Comparison of ENCODE assay signal across 21 cellular contexts in the genomic region with DNA sequence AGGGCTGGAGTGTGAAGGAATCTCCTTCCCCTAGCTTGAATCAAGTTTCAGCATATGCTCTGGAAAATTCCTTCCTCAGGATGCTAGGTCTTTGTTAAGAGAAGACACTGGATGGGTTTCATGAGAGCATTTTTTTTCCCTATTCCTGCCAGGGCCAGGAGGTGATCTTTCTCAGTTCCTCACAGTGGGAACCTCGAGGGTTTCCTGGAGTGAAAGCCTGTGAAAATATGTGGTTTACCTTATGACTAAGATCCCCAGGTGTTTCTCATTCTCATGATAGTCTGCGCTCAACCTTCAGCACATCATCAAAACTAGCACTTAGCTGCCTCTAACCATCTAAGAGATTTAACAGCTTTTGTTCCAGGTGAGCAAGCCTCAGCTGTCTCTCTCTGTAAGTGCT.
"Had no signal": no experiment of that assay in that cellular context is flagged by ENCODE, and none has a peak within 500 bp of the region (broad histone marks: within the 10 kb centered on the region; RNA-seq: fewer than 3 reads in every experiment).

No MANE protein-coding gene starts in this region.

- H3K27me3 ChIP-seq: cardiac muscle cell, right atrium auricular region, tibial artery, uterus had no signal

- H3K4me1 ChIP-seq: prostate gland, right atrium auricular region, tibial artery, uterus had no signal

- H3K4me3 ChIP-seq: cardiac muscle cell, prostate gland, right atrium auricular region, tibial artery, uterus had no signal

- H3K36me3 Mint-ChIP-seq: activated CD4-positive, alpha-beta memory T cell treated with anti-CD3 and anti-CD28 coated beads for 36 hours; activated naive CD8-positive, alpha-beta T cell treated with anti-CD3 and anti-CD28 coated beads for 36 hours had no signal

- H3K4me1 Mint-ChIP-seq: activated naive CD8-positive, alpha-beta T cell treated with anti-CD3 and anti-CD28 coated beads for 36 hours; activated T-helper 17 cell treated with anti-CD3 and anti-CD28 coated beads, Interleukin-2, amount 50 U/mL, for 72 hours; naive thymus-derived CD8-positive, alpha-beta T cell had no signal

- ATAC-seq: activated T-helper 17 cell treated with anti-CD3 and anti-CD28 coated beads, Interleukin-2, amount 50 U/mL, for 72 hours; effector memory CD8-positive, alpha-beta T cell; naive thymus-derived CD8-positive, alpha-beta T cell; stimulated activated naive CD8-positive, alpha-beta T cell treated with anti-CD3 and anti-CD28 coated beads, Interleukin-15, Interleukin-2, amounts not matched to agents 100 U/mL and 50 U/mL, for 24 hours had no signal

- H3K36me3 ChIP-seq: cardiac muscle cell, prostate gland, right atrium auricular region, tibial artery, uterus, WERI-Rb-1 had no signal

- DNase-seq: activated CD4-positive, alpha-beta memory T cell treated with anti-CD3 and anti-CD28 coated beads for 36 hours; activated naive CD4-positive, alpha-beta T cell; activated naive CD8-positive, alpha-beta T cell treated with anti-CD3 and anti-CD28 coated beads for 36 hours; activated T-cell treated with anti-CD3 and anti-CD28 coated beads for 4 hours; amniotic stem cell; dermis blood vessel endothelial cell; effector memory CD8-positive, alpha-beta T cell; foreskin melanocyte; head of caudate nucleus; naive thymus-derived CD8-positive, alpha-beta T cell; stimulated activated CD4-positive, alpha-beta T cell treated with anti-CD3 and anti-CD28 coated beads, Interleukin-2, amount 100 ng/mL, for 24 hours; stimulated activated naive CD8-positive, alpha-beta T cell treated with anti-CD3 and anti-CD28 coated beads, Interleukin-15, Interleukin-2, amounts not matched to agents 100 U/mL and 50 U/mL, for 24 hours; substantia nigra; tibial artery; uterus; WERI-Rb-1 had no signal

- H3K4me3 Mint-ChIP-seq: activated CD4-positive, alpha-beta memory T cell treated with anti-CD3 and anti-CD28 coated beads for 36 hours; activated naive CD8-positive, alpha-beta T cell treated with anti-CD3 and anti-CD28 coated beads for 36 hours; activated T-helper 17 cell treated with anti-CD3 and anti-CD28 coated beads, Interleukin-2, amount 50 U/mL, for 72 hours; effector memory CD8-positive, alpha-beta T cell; naive thymus-derived CD8-positive, alpha-beta T cell had no signal

- H3K27ac ChIP-seq: cardiac muscle cell, epithelial cell of prostate, prostate gland, right atrium auricular region, tibial artery, uterus, WERI-Rb-1 had no signal

- H3K27me3 Mint-ChIP-seq: activated CD4-positive, alpha-beta memory T cell treated with anti-CD3 and anti-CD28 coated beads for 36 hours; activated naive CD8-positive, alpha-beta T cell treated with anti-CD3 and anti-CD28 coated beads for 36 hours; activated T-helper 17 cell treated with anti-CD3 and anti-CD28 coated beads, Interleukin-2, amount 50 U/mL, for 72 hours; effector memory CD8-positive, alpha-beta T cell had no signal

- H3K27ac Mint-ChIP-seq: activated CD4-positive, alpha-beta memory T cell treated with anti-CD3 and anti-CD28 coated beads for 36 hours; activated naive CD8-positive, alpha-beta T cell treated with anti-CD3 and anti-CD28 coated beads for 36 hours; activated T-helper 17 cell treated with anti-CD3 and anti-CD28 coated beads, Interleukin-2, amount 50 U/mL, for 72 hours; effector memory CD8-positive, alpha-beta T cell; naive thymus-derived CD8-positive, alpha-beta T cell had no signal

- H3K9me3 ChIP-seq: prostate gland, right atrium auricular region, tibial artery, uterus had no signal
